ENCODE assay signal across 8 cellular contexts in the genomic region with DNA sequence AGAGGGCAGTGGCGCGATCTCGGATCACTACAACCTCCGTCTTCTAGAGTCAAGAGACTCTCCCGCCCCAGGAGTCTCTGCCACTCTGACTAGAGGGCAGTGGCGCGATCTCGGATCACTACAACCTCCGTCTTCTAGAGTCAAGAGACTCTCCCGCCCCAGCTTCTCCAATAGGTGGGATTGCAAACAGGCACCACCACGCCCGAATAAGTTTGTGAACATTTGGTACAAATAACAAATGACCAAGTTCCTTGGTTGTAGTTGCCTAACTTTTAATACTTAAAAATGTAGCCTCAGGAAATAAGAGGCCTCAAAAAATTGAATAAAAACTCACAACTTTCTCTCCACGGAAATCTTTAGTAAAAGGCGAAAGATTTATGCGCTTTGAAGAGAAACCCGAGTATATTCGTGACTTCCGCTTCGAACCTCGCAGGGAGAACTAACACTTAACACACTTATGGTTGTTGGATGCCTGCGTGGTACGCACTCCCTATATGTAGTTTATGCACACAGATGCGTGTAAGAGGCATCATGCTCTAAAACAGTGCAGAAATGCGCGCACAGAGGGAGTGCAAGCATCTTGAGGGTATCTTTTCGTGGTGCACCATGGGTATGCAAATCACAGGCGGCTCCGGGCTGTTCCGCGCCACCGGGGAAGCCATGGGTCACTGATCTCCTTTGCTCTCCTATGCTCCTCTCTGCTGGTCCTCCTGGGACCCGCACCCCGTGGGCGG. TPM values are rescaled to one million over a fixed set of nuclear protein-coding genes. Genes with fewer than 3 reads are reported as not detected.
DNase-seq lines count a peak whose midpoint lies in the region; ATAC-seq and TF ChIP-seq lines count a peak whose summit lies in the region.

No MANE protein-coding gene starts in this region.

- peaks cover 36% of the 10 kb centered on the region for H3K4me1 Mint-ChIP-seq in neural crest cell

- no peaks in the 10 kb centered on the region for H3K4me1 ChIP-seq in BE2C

- H3K36me3 ChIP-seq in BE2C, result no peaks in the 10 kb centered on the region

- no peaks in the 10 kb centered on the region for H3K9me3 ChIP-seq in BE2C

- peak; percentile 82 for ATAC-seq in HG03432 (IDR thresholded peaks at IDR 0.05; ENCODE audit: unreplicated experiment)

- peak overlapping the region; percentile 100 for H3K27ac Mint-ChIP-seq in neural crest cell (ENCODE audit: unreplicated experiment)

- H3K36me3 Mint-ChIP-seq in neural crest cell (ENCODE audit: low read depth), result peaks cover 4% of the 10 kb centered on the region

- H3K9me3 Mint-ChIP-seq in neural crest cell, result no peaks in the 10 kb centered on the region

- no peaks in the 10 kb centered on the region for H3K27me3 Mint-ChIP-seq in neural crest cell (ENCODE audit: low read depth)

- H3K4me3 ChIP-seq in BE2C (ENCODE audit: low read depth, low read length) (peak overlapping the region; percentile 55), fibroblast of villous mesenchyme (ENCODE audit: low read depth, low read length) (peak overlapping the region; percentile 65)

- TF ChIP-seq CTCF in BE2C (IDR thresholded peaks at IDR 0.05; ENCODE audit: low read depth, low read length) (no peak), fibroblast of villous mesenchyme (IDR thresholded peaks at IDR 0.05; ENCODE audit: insufficient read depth, low read depth, low read length) (peak; percentile 6), neural crest cell (conservative IDR thresholded peaks at IDR 0.05) (peak; percentile 22)

- peak overlapping the region; percentile 87 for H3K4me3 Mint-ChIP-seq in neural crest cell

- DNase-seq in BE2C (peak; percentile 73), GM19238 (ENCODE audit: insufficient read length, low spot score) (peak; percentile 85), RPMI7951 (ENCODE audit: low read depth) (peak; percentile 99), activated gamma-delta T cell (lab: John Stamatoyannopoulos, UW) (peak; percentile 50), fibroblast of villous mesenchyme (ENCODE audit: low read depth) (peak; percentile 96), neural crest cell (ENCODE audit: low read depth, low spot score) (peak; percentile 72), stromal cell of bone marrow (ENCODE audit: low read depth) (peak; percentile 80)

- no peaks in the 10 kb centered on the region for H3K27me3 ChIP-seq in BE2C

RNA-seq across cellular contexts. Expression of a gene that starts 11.4 kb away (rescaled TPM):
- 3.3 TPM for polyA plus RNA-seq in BE2C (2012; ENCODE audit: insufficient read depth, insufficient read length, low read depth)
- 4.2 and 5.0 TPM in 2 replicates for total RNA-seq in RPMI7951 (2014; rRNA removed; shearing (Covaris generic))
- total RNA-seq in fibroblast of villous mesenchyme (11.6 and 13.0 TPM in 2 replicates), neural crest cell (5.5 and 6.5 TPM in 2 replicates)

RNA-seq across cellular contexts. Expression of a gene that starts 12.6 kb away (rescaled TPM):
- polyA plus RNA-seq in BE2C (2012; ENCODE audit: insufficient read depth, insufficient read length, low read depth), result not detected
- 0.24 and 0.88 TPM in 2 replicates for total RNA-seq in RPMI7951 (2014; rRNA removed; shearing (Covaris generic))
- total RNA-seq in fibroblast of villous mesenchyme, result under 0.01 TPM in 1 of 2 replicates, not detected in the other
- not detected in 2 replicates for total RNA-seq in neural crest cell

RNA-seq across cellular contexts. Expression of a gene that starts 19.6 kb away (rescaled TPM):
- 24.5 TPM for polyA plus RNA-seq in BE2C (2012; ENCODE audit: insufficient read depth, insufficient read length, low read depth)
- total RNA-seq in RPMI7951 (2014; rRNA removed; shearing (Covaris generic)), result 8.8 and 10.7 TPM in 2 replicates
- total RNA-seq in fibroblast of villous mesenchyme, result 44.0 and 44.5 TPM in 2 replicates
- total RNA-seq in neural crest cell, result 15.3 and 15.7 TPM in 2 replicates

RNA-seq across cellular contexts. Expression of a gene that starts 23.3 kb away (rescaled TPM):
- polyA plus RNA-seq in BE2C (2012; ENCODE audit: insufficient read depth, insufficient read length, low read depth), result 0.45 TPM
- under 0.01 and 0.12 TPM in 2 replicates for total RNA-seq in RPMI7951 (2014; rRNA removed; shearing (Covaris generic))
- total RNA-seq in fibroblast of villous mesenchyme, result under 0.01 and 0.32 TPM in 2 replicates
- total RNA-seq in neural crest cell, result 1.4 and 2.0 TPM in 2 replicates

RNA-seq across cellular contexts. Expression of a gene that starts 31.8 kb away (rescaled TPM):
- polyA plus RNA-seq in BE2C (2012; ENCODE audit: insufficient read depth, insufficient read length, low read depth), result not detected
- not detected in 2 replicates for total RNA-seq in RPMI7951 (2014; rRNA removed; shearing (Covaris generic))
- total RNA-seq in fibroblast of villous mesenchyme, result not detected in 2 replicates
- 0.14 and 0.23 TPM in 2 replicates for total RNA-seq in neural crest cell

Comparison
In these comparisons a context has a peak if more than half of its experiments do, and no peak if none do; other contexts are left out.
1. Peak in every context shown above with its lines: DNase-seq, ATAC-seq and H3K4me3 ChIP-seq.